ENCODE assay signal across 8 cellular contexts in the genomic region with DNA sequence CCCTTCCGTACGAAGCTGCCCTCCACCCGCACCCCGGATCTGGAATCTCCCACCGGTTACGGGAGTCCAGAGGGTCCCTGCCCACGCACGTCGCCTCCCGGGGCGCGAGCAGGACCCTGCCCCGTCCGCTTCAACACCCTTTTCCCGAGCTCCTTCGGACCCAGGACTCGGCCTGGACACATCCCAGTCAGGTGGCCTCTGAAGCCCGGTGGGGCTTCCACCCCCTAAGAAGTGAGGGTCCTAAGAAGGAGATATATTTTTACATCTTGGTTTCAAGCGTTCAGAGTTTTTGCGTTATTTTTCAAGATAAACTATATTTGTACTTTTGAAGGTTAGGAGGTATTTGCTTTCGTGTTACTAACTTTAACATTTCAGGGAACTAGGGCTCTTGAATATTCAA. TPM values are rescaled to one million over a fixed set of nuclear protein-coding genes. Genes with fewer than 3 reads are reported as not detected.
A peak's percentile ranks its signal among the peaks of the same experiment; 100 is the strongest.
DNase-seq lines count a peak whose midpoint lies in the region; ATAC-seq and TF ChIP-seq lines count a peak whose summit lies in the region.

No MANE protein-coding gene starts in this region.

- peak overlapping the region in 3 of 5 donors; percentile 63 to 85 (median 65) for H3K27ac ChIP-seq in adrenal gland
- peak overlapping the region in 2 of 3 donors; percentile 38 to 49 for H3K27ac ChIP-seq in right lobe of liver
- peak overlapping the region; percentile 70 to 83 for H3K27ac ChIP-seq in tibial artery

- peaks cover 26% of the 10 kb centered on the region for H3K4me1 Mint-ChIP-seq in activated T-cell treated with anti-CD3 and anti-CD28 coated beads, Interleukin-2, amount 50 U/mL, for 4 hours (ENCODE audit: low read depth)

- H3K4me1 ChIP-seq in adrenal gland (replicated peaks in 1 of 2) = peaks cover 14 to 19% of the 10 kb centered on the region in 2 donors
- peaks cover 0 to 13% (median 6%) of the 10 kb centered on the region in 4 donors for H3K4me1 ChIP-seq in right lobe of liver
- peaks cover 0 to 28% (median 23%) of the 10 kb centered on the region in 4 donors for H3K4me1 ChIP-seq in tibial artery

- TF ChIP-seq CTCF in adrenal gland (IDR thresholded peaks at IDR 0.05) = no peak
- no peak for TF ChIP-seq CTCF in right lobe of liver (IDR thresholded peaks at IDR 0.05)
- TF ChIP-seq CTCF in tibial artery (IDR thresholded peaks at IDR 0.05) = no peak

- H3K9me3 ChIP-seq in adrenal gland (replicated peaks in 1 of 3) = no peaks in the 10 kb centered on the region
- H3K9me3 ChIP-seq in right lobe of liver = no peaks in the 10 kb centered on the region
- no peaks in the 10 kb centered on the region for H3K9me3 ChIP-seq in tibial artery

- H3K9me3 Mint-ChIP-seq in activated T-cell treated with anti-CD3 and anti-CD28 coated beads, Interleukin-2, amount 50 U/mL, for 4 hours = no peaks in the 10 kb centered on the region

- no peak for DNase-seq in activated T-cell treated with anti-CD3 and anti-CD28 coated beads, Interleukin-2, amount 50 U/mL, for 4 hours
- DNase-seq in activated T-cell treated with anti-CD3 and anti-CD28 coated beads for 4 hours (no peak), adrenal gland (no peak), right lobe of liver (no peak), tibial artery (no peak), pons (ENCODE audit: low spot score) (no peak), RPMI8226 (no peak), NK-92 (lab: John Stamatoyannopoulos, UW; ENCODE audit: unreplicated experiment) (no peak)

- H3K4me3 Mint-ChIP-seq in activated T-cell treated with anti-CD3 and anti-CD28 coated beads, Interleukin-2, amount 50 U/mL, for 4 hours = peak overlapping the region; percentile 89

- H3K4me3 ChIP-seq in adrenal gland (peak overlapping the region; percentile 43 to 98 (median 70)), right lobe of liver (peak overlapping the region; percentile 82 to 98 (median 90)), tibial artery (peak overlapping the region; percentile 90 to 100)

- WGBS in adrenal gland, 4 donors = 0 to 2% (median 1%) methylated on average over 9 to 21 of the region's 21 CpGs
- WGBS in right lobe of liver (ENCODE audit: insufficient coverage, low coverage, low lambda C conversion rate, missing lambda C conversion rate) = under 1% methylated on average over 7 of the region's 21 CpGs

- H3K27me3 ChIP-seq in adrenal gland (no peaks in the 10 kb centered on the region), right lobe of liver (no peaks in the 10 kb centered on the region), tibial artery (peaks cover 0 to 8% of the 10 kb centered on the region in 2 donors)

- no peaks in the 10 kb centered on the region for H3K27me3 Mint-ChIP-seq in activated T-cell treated with anti-CD3 and anti-CD28 coated beads, Interleukin-2, amount 50 U/mL, for 4 hours (ENCODE audit: low read depth)

- no peaks in the 10 kb centered on the region for H3K36me3 Mint-ChIP-seq in activated T-cell treated with anti-CD3 and anti-CD28 coated beads, Interleukin-2, amount 50 U/mL, for 4 hours (ENCODE audit: insufficient read depth)

- intact Hi-C loops in adrenal gland (cut with DNase I) = no loop called here
- intact Hi-C loops in right lobe of liver (cut with DNase I) = no loop called here
- intact Hi-C loops in tibial artery (cut with DNase I; ENCODE audit: low total_unique reads) = no loop called here

- no peak for ATAC-seq in activated T-cell treated with anti-CD3 and anti-CD28 coated beads, Interleukin-2, amount 50 U/mL, for 4 hours
- no peak for ATAC-seq in right lobe of liver

- H3K36me3 ChIP-seq in adrenal gland (replicated peaks in 1 of 2) = peaks cover 0 to 25% of the 10 kb centered on the region in 2 donors
- H3K36me3 ChIP-seq in right lobe of liver = peaks cover 0 to 17% (median 0%) of the 10 kb centered on the region in 4 donors
- H3K36me3 ChIP-seq in tibial artery = peaks cover 13 to 31% (median 26%) of the 10 kb centered on the region in 3 donors

- no peak for TF ChIP-seq POLR2A in adrenal gland (IDR thresholded peaks at IDR 0.05)
- no peak for TF ChIP-seq POLR2A in right lobe of liver (IDR thresholded peaks at IDR 0.05)

RNA-seq across cellular contexts. Expression of gene ARFGAP1, which starts 0.6 kb away (rescaled TPM):
- total RNA-seq in activated T-cell treated with anti-CD3 and anti-CD28 coated beads, Interleukin-2, amount 50 U/mL, for 4 hours = 100 to 1,000 TPM; 110 to 112 (median 110) TPM
- 10 to 100 TPM; 13.0 to 94.8 (median 61.5) TPM for total RNA-seq in adrenal gland
- polyA plus RNA-seq in adrenal gland = 100 to 1,000 TPM in 2 of 3 donors, 10 to 100 TPM in 1; 17.0 to 286 (median 123) TPM
- total RNA-seq in right lobe of liver = 10 to 100 TPM; 17.4 to 42.8 (median 29.5) TPM

RNA-seq across cellular contexts. Expression of gene NKAIN4, which starts 18.9 kb away (rescaled TPM):
- not detected for total RNA-seq in activated T-cell treated with anti-CD3 and anti-CD28 coated beads, Interleukin-2, amount 50 U/mL, for 4 hours
- total RNA-seq in adrenal gland (under 1 TPM in 2 of 8 donors, not detected in 6; 0.15 to 0.28 TPM), right lobe of liver (not detected)
- under 1 TPM; 0.31 to 0.64 (median 0.40) TPM for polyA plus RNA-seq in adrenal gland

RNA-seq across cellular contexts. Expression of gene COL20A1, which starts 19.8 kb away (rescaled TPM):
- total RNA-seq in activated T-cell treated with anti-CD3 and anti-CD28 coated beads, Interleukin-2, amount 50 U/mL, for 4 hours = not detected
- total RNA-seq in adrenal gland = under 1 TPM in 3 of 8 donors, not detected in 5; 0.09 to 0.18 (median 0.11) TPM
- polyA plus RNA-seq in adrenal gland = under 1 TPM in 2 of 3 donors, not detected in 1; 0.34 to 0.97 TPM
- not detected for total RNA-seq in right lobe of liver

RNA-seq across cellular contexts. Expression of gene BIRC7, which starts 37.5 kb away (rescaled TPM):
- total RNA-seq in activated T-cell treated with anti-CD3 and anti-CD28 coated beads, Interleukin-2, amount 50 U/mL, for 4 hours = not detected
- 1 to 10 TPM in 3 of 8 donors, under 1 TPM in 1, not detected in 4; 0.28 to 1.1 (median 1.1) TPM for total RNA-seq in adrenal gland
- 1 to 10 TPM in 1 of 3 donors, under 1 TPM in 1, not detected in 1; 0.81 to 1.2 TPM for polyA plus RNA-seq in adrenal gland
- not detected for total RNA-seq in right lobe of liver

RNA-seq across cellular contexts. Expression of gene YTHDF1, which starts 57.2 kb away (rescaled TPM):
- 10 to 100 TPM; 53.5 to 59.6 (median 55.6) TPM for total RNA-seq in activated T-cell treated with anti-CD3 and anti-CD28 coated beads, Interleukin-2, amount 50 U/mL, for 4 hours
- total RNA-seq in adrenal gland (10 to 100 TPM; 19.5 to 41.9 (median 34.7) TPM), right lobe of liver (10 to 100 TPM; 16.4 to 23.6 (median 21.1) TPM)
- 10 to 100 TPM; 27.6 to 38.0 (median 29.9) TPM for polyA plus RNA-seq in adrenal gland
